Comparison of ENCODE assay signal across 8 cellular contexts in genomic region chr19:7348587-7349230, GRCh38. TPM values are rescaled to one million over a fixed set of nuclear protein-coding genes. Genes with fewer than 3 reads are reported as not detected.
A peak's percentile ranks its signal among the peaks of the same experiment; 100 is the strongest.
DNase-seq lines count a peak whose midpoint lies in the region; TF ChIP-seq lines count a peak whose summit lies in the region.

ARHGEF18 (plus strand) TSS chr19:7348937; CDS start chr19:7362891, 13,954 bp downstream.

- TF ChIP-seq POLR2A in lower leg skin (IDR thresholded peaks at IDR 0.05): no peak

- TF ChIP-seq CTCF in GM12875 (IDR thresholded peaks at IDR 0.05; ENCODE audit: borderline replicate concordance, insufficient read depth, low read depth, low read length): no peak
- TF ChIP-seq CTCF in lower leg skin (IDR thresholded peaks at IDR 0.05): no peak

- in situ Hi-C loops in SK-MEL-5 (cut with HindIII; ENCODE audit: low pct_unique_long_range_greater_than_20kb, low sequenced_read_pairs): no loop called here

- 49 to 77% (median 56%) methylated on average over 13 of the region's 13 CpGs for WGBS in adipose tissue, 3 donors
- WGBS in lower leg skin, 2 donors: 78 to 79% methylated on average over 12 to 13 of the region's 13 CpGs

- peak within 1 kb of the TSS; percentile 57 for H3K4me3 ChIP-seq in GM12875 (ENCODE audit: low read depth, low read length)
- H3K4me3 ChIP-seq in lower leg skin (ENCODE audit: low read depth, poor library complexity, severe bottlenecking): no peak within 1 kb of the TSS

- H3K27ac ChIP-seq in adipose tissue (ENCODE audit: low read depth, low read length) (no peak within 1 kb of the TSS), temporal lobe (ENCODE audit: low read depth, low read length) (no peak within 1 kb of the TSS)

- DNase-seq in SK-MEL-5 (ENCODE audit: low read depth, low spot score) (no peak), lower leg skin (ENCODE audit: low spot score in 2 of 2) (no peak), middle frontal gyrus (ENCODE audit: extremely low spot score, low spot score) (no peak), NCI-H1092 treated with DMSO at 0.1 percent for 48 hours (lab: John Stamatoyannopoulos, UW) (no peak), cerebellar cortex (ENCODE audit: low spot score) (no peak)

- intact Hi-C loops in lower leg skin (cut with DNase I; ENCODE audit: low total_unique reads): no loop called here

RNA-seq across cellular contexts. Expression of gene ARHGEF18, which starts in this region (rescaled TPM):
- 19.9 and 20.1 TPM in 2 replicates for total RNA-seq in SK-MEL-5 (2014; rRNA removed; shearing (Covaris generic))
- 22.7 and 29.2 TPM in 2 replicates for polyA plus RNA-seq in SK-MEL-5 (2015; cell fraction: cytosol; rRNA removed)
- polyA plus RNA-seq in SK-MEL-5 (2015; cell fraction: nucleus; rRNA removed): 19.8 and 30.1 TPM in 2 replicates
- polyA plus RNA-seq in adipose tissue: 10 to 100 TPM in 2 of 3 donors, 1 to 10 TPM in 1; 9.1 to 17.1 (median 12.7) TPM
- 10 to 100 TPM; 32.3 to 49.2 (median 36.3) TPM for total RNA-seq in lower leg skin
- 23.8 TPM for total RNA-seq in temporal lobe
